Comparison of ENCODE assay signal across 8 cellular contexts in the genomic region with DNA sequence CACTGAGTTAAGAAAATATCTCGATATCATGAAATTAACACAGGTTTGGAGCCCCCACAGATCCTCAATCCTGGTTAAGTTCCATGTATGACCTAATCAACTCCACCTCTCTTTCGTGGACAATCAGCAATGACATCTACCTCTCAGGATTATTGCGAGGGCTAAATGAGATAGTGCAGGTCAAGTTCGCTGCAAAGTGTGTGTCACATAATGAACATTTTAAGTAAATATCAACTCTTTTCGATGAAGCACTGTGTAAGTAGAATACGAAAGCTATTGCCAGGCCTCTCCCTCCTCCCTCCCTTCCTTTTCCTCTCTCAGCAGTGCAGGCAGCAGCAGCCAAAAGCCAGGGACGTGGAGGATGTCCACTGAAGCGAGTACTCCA. TPM values are rescaled to one million over a fixed set of nuclear protein-coding genes. Genes with fewer than 3 reads are reported as not detected.
A peak's percentile ranks its signal among the peaks of the same experiment; 100 is the strongest.
DNase-seq lines count a peak whose midpoint lies in the region; ATAC-seq, FAIRE-seq and TF ChIP-seq lines count a peak whose summit lies in the region.

No MANE protein-coding gene starts in this region.

- ATAC-seq in HG03175 (IDR thresholded peaks at IDR 0.05; ENCODE audit: unreplicated experiment) = peak; percentile 20
- ATAC-seq in esophagus mucosa = no peak

- peak overlapping the region; percentile 83 for H3K4me2 ChIP-seq in mammary epithelial cell (ENCODE audit: insufficient read depth, low read depth, low read length)

- peaks cover 8% of the 10 kb centered on the region for H3K4me1 ChIP-seq in mammary epithelial cell (ENCODE audit: insufficient read depth, low read length)
- peaks cover 31% of the 10 kb centered on the region for H3K4me1 ChIP-seq in muscle layer of colon (ENCODE audit: insufficient read depth, low read length)

- H3K9ac ChIP-seq in mammary epithelial cell (ENCODE audit: insufficient read depth, low read length) (peak overlapping the region; percentile 57), muscle layer of colon (ENCODE audit: low read length) (peak overlapping the region; percentile 36)

- H3K27me3 ChIP-seq in mammary epithelial cell (ENCODE audit: insufficient read depth, low read length) (no peaks in the 10 kb centered on the region), muscle layer of colon (ENCODE audit: control insufficient read depth in 1 of 2, insufficient read depth in 2 of 2, low read length in 2 of 2) (no peaks in the 10 kb centered on the region)

- H3K27ac ChIP-seq in mammary epithelial cell (ENCODE audit: insufficient read depth, low read depth, low read length) (peak overlapping the region; percentile 66), muscle layer of colon (ENCODE audit: low read depth, low read length) (peak overlapping the region; percentile 70)

- peak overlapping the region; percentile 92 for H2AFZ ChIP-seq in mammary epithelial cell (ENCODE audit: low read depth, low read length)

- in situ Hi-C loops in mammary epithelial cell (cut with MboI; ENCODE audit: low sequenced_read_pairs in 2 of 2) = loop anchor here in 1 of 2 donors (10.0 kb wide), 1 partner anchor 54 kb away; no protein-coding TSS in a partner anchor

- peaks cover 4% of the 10 kb centered on the region for H4K20me1 ChIP-seq in mammary epithelial cell (ENCODE audit: insufficient read depth, low read length)

- H3K9me3 ChIP-seq in mammary epithelial cell (replicated peaks; ENCODE audit: insufficient read depth, low read length) = no peaks in the 10 kb centered on the region
- H3K9me3 ChIP-seq in muscle layer of colon (ENCODE audit: low read length) = no peaks in the 10 kb centered on the region

- CTCF ChIA-PET in mammary epithelial cell (lab: Charles Lee; ENCODE audit: low non-redundant PET) = no interaction called here

- TF ChIP-seq CTCF in AG10803 (conservative IDR thresholded peaks at IDR 0.05; ENCODE audit: low read length) = no peak
- no peak for TF ChIP-seq CTCF in mammary epithelial cell (conservative IDR thresholded peaks at IDR 0.05 in 1 of 2, IDR thresholded peaks at IDR 0.05 in 1 of 2; ENCODE audit: extremely low read depth in 1 of 2, insufficient read depth in 1 of 2, low read depth in 1 of 2, low read length in 2 of 2)
- TF ChIP-seq CTCF in GM20000 (IDR thresholded peaks at IDR 0.05; ENCODE audit: extremely low read depth, missing control alignments) = no peak

- no peak for FAIRE-seq in urothelium cell line (lab: Jason Lieb, UNC)

- no peaks in the 10 kb centered on the region for H3K36me3 ChIP-seq in mammary epithelial cell (ENCODE audit: insufficient read depth, low read length)
- H3K36me3 ChIP-seq in muscle layer of colon (ENCODE audit: insufficient read depth, low read length) = no peaks in the 10 kb centered on the region

- DNase-seq in AG10803 (ENCODE audit: low read depth) (peak; percentile 89), mammary epithelial cell (no peak), NCI-H526 (lab: John Stamatoyannopoulos, UW) (no peak), GM20000 (ENCODE audit: low spot score) (no peak), urothelium cell line (ENCODE audit: low spot score) (no peak)

- H3K79me2 ChIP-seq in mammary epithelial cell (ENCODE audit: insufficient read depth, low read length) = peaks cover 45% of the 10 kb centered on the region

- BruUV-seq in mammary epithelial cell (replicated peaks; lab: Mats Ljungman, UMichigan) = TSS peak; percentile 93

- H3K4me3 ChIP-seq in AG10803 (ENCODE audit: low read length) (peak overlapping the region; percentile 52), mammary epithelial cell (replicated peaks in 1 of 3; ENCODE audit: insufficient read depth in 1 of 3, low read depth in 2 of 3, low read length in 3 of 3) (peak overlapping the region; percentile 40 to 44 (median 40)), muscle layer of colon (ENCODE audit: low read depth in 1 of 2, low read length in 2 of 2) (peak overlapping the region; percentile 29 to 61)

- intact Hi-C loops in mammary epithelial cell (cut with micrococcal nuclease) = loop anchor here (2.0 kb wide), 1 partner anchor 54 kb away; no protein-coding TSS in a partner anchor

- WGBS in mammary epithelial cell (ENCODE audit: low coverage, missing lambda C conversion rate) = 3% methylated on average over 6 of the region's 8 CpGs

- dilution Hi-C loops in mammary epithelial cell (cut with HindIII; ENCODE audit: low sequenced_read_pairs) = no loop called here

RNA-seq across cellular contexts. Expression of a gene that starts 0.4 kb away (rescaled TPM):
- 100 to 1,000 TPM in 1 of 2 donors, 10 to 100 TPM in 1; 79.7 to 118 TPM for total RNA-seq in mammary epithelial cell
- 17.9 TPM for polyA plus RNA-seq in mammary epithelial cell
- polyA minus RNA-seq in mammary epithelial cell = 107 TPM
- total RNA-seq in esophagus mucosa = 14.7 TPM
